1 cellular context compared by ENCODE assay signal in the genomic region with DNA sequence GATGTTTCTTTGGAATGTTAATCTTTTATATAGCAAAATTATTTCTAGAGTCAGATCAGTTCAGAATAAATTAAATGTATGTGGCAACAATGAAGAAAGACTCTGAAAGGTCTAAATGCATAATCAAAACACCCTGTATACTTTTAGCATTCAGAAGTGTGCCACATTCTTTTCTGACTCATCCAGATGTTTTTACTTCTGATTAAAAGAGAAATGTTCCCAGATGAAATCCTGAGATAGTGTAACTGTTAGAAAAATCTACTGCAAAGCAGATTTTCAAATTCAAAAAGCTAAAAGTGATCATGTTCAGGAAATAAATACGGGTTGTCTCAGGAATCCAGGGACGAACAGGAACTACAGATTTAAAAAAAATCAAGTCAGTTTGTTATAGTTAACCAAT.
TF ChIP-seq lines count a peak whose summit lies in the region.

No MANE protein-coding gene starts in this region.

TF ChIP-seq in A549, 52 proteins besides CTCF, POLR2A, EP300 and RAD21 (continued from another document):
- TF ChIP-seq, protein P1, sequence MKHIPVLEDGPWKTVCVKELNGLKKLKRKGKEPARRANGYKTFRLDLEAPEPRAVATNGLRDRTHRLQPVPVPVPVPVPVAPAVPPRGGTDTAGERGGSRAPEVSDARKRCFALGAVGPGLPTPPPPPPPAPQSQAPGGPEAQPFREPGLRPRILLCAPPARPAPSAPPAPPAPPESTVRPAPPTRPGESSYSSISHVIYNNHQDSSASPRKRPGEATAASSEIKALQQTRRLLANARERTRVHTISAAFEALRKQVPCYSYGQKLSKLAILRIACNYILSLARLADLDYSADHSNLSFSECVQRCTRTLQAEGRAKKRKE (CRISPR knock-in tag; IDR thresholded peaks at IDR 0.05; ENCODE audit: low read depth), result no peak
- TF ChIP-seq, protein P2, sequence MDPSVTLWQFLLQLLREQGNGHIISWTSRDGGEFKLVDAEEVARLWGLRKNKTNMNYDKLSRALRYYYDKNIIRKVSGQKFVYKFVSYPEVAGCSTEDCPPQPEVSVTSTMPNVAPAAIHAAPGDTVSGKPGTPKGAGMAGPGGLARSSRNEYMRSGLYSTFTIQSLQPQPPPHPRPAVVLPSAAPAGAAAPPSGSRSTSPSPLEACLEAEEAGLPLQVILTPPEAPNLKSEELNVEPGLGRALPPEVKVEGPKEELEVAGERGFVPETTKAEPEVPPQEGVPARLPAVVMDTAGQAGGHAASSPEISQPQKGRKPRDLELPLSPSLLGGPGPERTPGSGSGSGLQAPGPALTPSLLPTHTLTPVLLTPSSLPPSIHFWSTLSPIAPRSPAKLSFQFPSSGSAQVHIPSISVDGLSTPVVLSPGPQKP (IDR thresholded peaks at IDR 0.05; ENCODE audit: low read depth, low read length), result no peak
- no peak for TF ChIP-seq ZC3H11A (IDR thresholded peaks at IDR 0.05)
- TF ChIP-seq NPAS2 (CRISPR knock-in tag; IDR thresholded peaks at IDR 0.05; ENCODE audit: borderline replicate concordance), result no peak
- no peak for TF ChIP-seq HDAC2 (IDR thresholded peaks at IDR 0.05)
- TF ChIP-seq BHLHE40 (IDR thresholded peaks at IDR 0.05; ENCODE audit: low read depth, low read length), result no peak
- no peak for TF ChIP-seq HOXB13 (CRISPR knock-in tag; IDR thresholded peaks at IDR 0.05; ENCODE audit: low read depth)
